In genomic region chr14:105748204-105748578, GRCh38 we compare ENCODE assay signal across 12 cellular contexts.
DNase-seq lines count a peak whose midpoint lies in the region; ATAC-seq and TF ChIP-seq lines count a peak whose summit lies in the region.
"Had no signal": no experiment of that assay in that cellular context is flagged by ENCODE, and none has a peak within 500 bp of the region (broad histone marks: within the 10 kb centered on the region; RNA-seq: fewer than 3 reads in every experiment).

No MANE protein-coding gene starts in this region.

- H3K36me3 ChIP-seq in HEK293 (ENCODE audit: control insufficient read depth in 2 of 2, insufficient read depth in 1 of 2, low read length in 2 of 2): no peaks in the 10 kb centered on the region
- H3K36me3 ChIP-seq: thyroid gland had no signal

- CTCF ChIA-PET in HEK293 (lab: Yijun Ruan, JAX): no interaction called here
- CTCF ChIA-PET in RWPE1 (lab: Yijun Ruan, JAX): interaction anchor here (0.7 kb wide), 1 partner anchor 368 kb away, joined by 3 read pairs; no protein-coding TSS in a partner anchor
- CTCF ChIA-PET in CD4-positive, alpha-beta T cell (lab: Charles Lee): no interaction called here

- intact Hi-C loops in CD4-positive, alpha-beta T cell (cut with DNase I, micrococcal nuclease): no loop called here

- no peaks in the 10 kb centered on the region for H3K27me3 ChIP-seq in CD4-positive, alpha-beta T cell (ENCODE audit: control insufficient read depth, insufficient read depth, low read length)
- H3K27me3 ChIP-seq: thyroid gland had no signal

- H3K36me3 Mint-ChIP-seq in naive B cell (no peaks in the 10 kb centered on the region), type B pancreatic cell (no peaks in the 10 kb centered on the region)
- no peaks in the 10 kb centered on the region for H3K36me3 Mint-ChIP-seq in CD4-positive, alpha-beta T cell (ENCODE audit: low read depth)

- H3K4me3 Mint-ChIP-seq in naive B cell: peak overlapping the region; percentile 42 to 93 (median 86)
- H3K4me3 Mint-ChIP-seq in type B pancreatic cell: no peak overlapping the region
- H3K4me3 Mint-ChIP-seq in CD4-positive, alpha-beta T cell: no peak overlapping the region
- H3K4me3 Mint-ChIP-seq: T-helper 2 cell treated with Interferon-gamma antibody and Interleukin-4, amounts not matched to agents 5 μg/mL and 100 μg/mL, for 36 hours had no signal

- no peak overlapping the region for H3K4me3 ChIP-seq in HEK293 (ENCODE audit: low read depth, low read length)
- H3K4me3 ChIP-seq: psoas muscle, thyroid gland had no signal

- H3K27me3 Mint-ChIP-seq in naive B cell (no peaks in the 10 kb centered on the region), type B pancreatic cell (no peaks in the 10 kb centered on the region)
- no peaks in the 10 kb centered on the region for H3K27me3 Mint-ChIP-seq in CD4-positive, alpha-beta T cell

- H3K27ac Mint-ChIP-seq in naive B cell: peak overlapping the region; percentile 76 to 98 (median 94)
- H3K27ac Mint-ChIP-seq in type B pancreatic cell: no peak overlapping the region
- no peak overlapping the region for H3K27ac Mint-ChIP-seq in CD4-positive, alpha-beta T cell
- H3K27ac Mint-ChIP-seq: T-helper 2 cell treated with Interferon-gamma antibody and Interleukin-4, amounts not matched to agents 5 μg/mL and 100 μg/mL, for 36 hours had no signal

- POLR2A ChIA-PET in HEK293 (lab: Yijun Ruan, JAX) (interaction anchor here (1.3 kb wide), 1 partner anchor 38 kb away, joined by 3 read pairs; no protein-coding TSS in a partner anchor), RWPE1 (lab: Yijun Ruan, JAX; ENCODE audit: low non-redundant PET) (no interaction called here)
- POLR2A ChIA-PET in CD4-positive, alpha-beta T cell (lab: Charles Lee): no interaction called here

- H3K27ac ChIP-seq in HEK293 (ENCODE audit: extremely low read depth, low read depth, low read length) (no peak overlapping the region), RWPE1 (no peak overlapping the region)
- no peak overlapping the region for H3K27ac ChIP-seq in CD4-positive, alpha-beta T cell (ENCODE audit: low read depth, low read length)
- H3K27ac ChIP-seq: psoas muscle, thyroid gland had no signal

- no peaks in the 10 kb centered on the region for H3K9me3 ChIP-seq in HEK293 (ENCODE audit: control insufficient read depth, insufficient read depth, low read depth, low read length)
- no peaks in the 10 kb centered on the region for H3K9me3 ChIP-seq in CD4-positive, alpha-beta T cell (ENCODE audit: control insufficient read depth, low read length)
- H3K9me3 ChIP-seq: psoas muscle, thyroid gland had no signal

- peak; percentile 92 for DNase-seq in DMS79 (lab: John Stamatoyannopoulos, UW)
- DNase-seq in RWPE1 (ENCODE audit: low spot score): peak; percentile 19
- DNase-seq in naive B cell: no peak
- DNase-seq in type B pancreatic cell (ENCODE audit: extremely low spot score, unreplicated experiment): no peak
- DNase-seq in CD4-positive, alpha-beta T cell: no peak
- DNase-seq: DND-41 had no signal

- H3K4me1 Mint-ChIP-seq in naive B cell: peaks cover 40 to 46% (median 43%) of the 10 kb centered on the region in 3 donors
- no peaks in the 10 kb centered on the region for H3K4me1 Mint-ChIP-seq in type B pancreatic cell (ENCODE audit: unreplicated experiment)
- no peaks in the 10 kb centered on the region for H3K4me1 Mint-ChIP-seq in CD4-positive, alpha-beta T cell (ENCODE audit: low read depth)

- ATAC-seq in naive B cell (ENCODE audit: low read depth in 2 of 2) (peak in 1 of 2 donors; percentile 36), HG02970 (IDR thresholded peaks at IDR 0.05; ENCODE audit: low FRiP score, unreplicated experiment) (no peak), HG02678 (IDR thresholded peaks at IDR 0.05; ENCODE audit: unreplicated experiment) (no peak)
- ATAC-seq in CD4-positive, alpha-beta T cell (ENCODE audit: poor library complexity): no peak

- H3K4me1 ChIP-seq in HEK293 (ENCODE audit: control insufficient read depth, insufficient read depth, low read length): no peaks in the 10 kb centered on the region
- H3K4me1 ChIP-seq: psoas muscle, thyroid gland had no signal

- TF ChIP-seq CTCF in HEK293 (tag by site-specific recombination; IDR thresholded peaks at IDR 0.05): no peak
- no peak for TF ChIP-seq CTCF in RWPE1 (conservative IDR thresholded peaks at IDR 0.05; ENCODE audit: low read depth)
- TF ChIP-seq CTCF in type B pancreatic cell (conservative IDR thresholded peaks at IDR 0.05): no peak
- no peak for TF ChIP-seq CTCF in CD4-positive, alpha-beta T cell (IDR thresholded peaks at IDR 0.05)

- H3K9me3 Mint-ChIP-seq in naive B cell (no peaks in the 10 kb centered on the region), type B pancreatic cell (no peaks in the 10 kb centered on the region)
- no peaks in the 10 kb centered on the region for H3K9me3 Mint-ChIP-seq in CD4-positive, alpha-beta T cell
- H3K9me3 Mint-ChIP-seq: T-helper 2 cell treated with Interferon-gamma antibody and Interleukin-4, amounts not matched to agents 5 μg/mL and 100 μg/mL, for 36 hours had no signal

TF ChIP-seq in HEK293, 187 proteins besides CTCF, POLR2A, EP300 and RAD21 (continues in another document):
- TF ChIP-seq GLIS1 (tag by site-specific recombination; IDR thresholded peaks at IDR 0.05) (peak; percentile 71), ZFP69B (tag by site-specific recombination; IDR thresholded peaks at IDR 0.05) (0 out of 2 replicates have a peak, but pooled peaks have one; percentile 17), INSM2 (tag by site-specific recombination; IDR thresholded peaks at IDR 0.05) (peak; percentile 40; the same call in 1 of the 2 replicates), KLF1 (tag by site-specific recombination; IDR thresholded peaks at IDR 0.05) (peak; percentile 79), ZIC2 (tag by site-specific recombination; IDR thresholded peaks at IDR 0.05) (peak; percentile 39), WT1 (tag by site-specific recombination; IDR thresholded peaks at IDR 0.05) (peak; percentile 19; the same call in 1 of the 2 replicates), ZNF692 (tag by site-specific recombination; IDR thresholded peaks at IDR 0.05) (0 out of 2 replicates have a peak, but pooled peaks have one; percentile 21), KLF17 (tag by site-specific recombination; IDR thresholded peaks at IDR 0.05) (peak; percentile 95), ZNF48 (tag by site-specific recombination; IDR thresholded peaks at IDR 0.05) (no peak), KLF9 (tag by site-specific recombination; IDR thresholded peaks at IDR 0.05; ENCODE audit: low read depth) (peak; percentile 66), ZNF26 (tag by site-specific recombination; IDR thresholded peaks at IDR 0.05) (no peak), ZNF629 (tag by site-specific recombination; IDR thresholded peaks at IDR 0.05) (0 out of 2 replicates have a peak, but pooled peaks have one; percentile 17), ZNF600 (tag by site-specific recombination; IDR thresholded peaks at IDR 0.05) (peak; percentile 50)

Comparison
In these comparisons a context has a peak if more than half of its experiments do, and no peak if none do; other contexts are left out.
1. DNase-seq: peak in DMS79 (single experiment) and RWPE1 (single experiment); none in naive B cell (single experiment), type B pancreatic cell (single experiment) and CD4-positive, alpha-beta T cell (0 of 10).
2. H3K27ac Mint-ChIP-seq: peak in naive B cell (6 of 6); none in type B pancreatic cell (single experiment) and CD4-positive, alpha-beta T cell (single experiment).
3. H3K4me3 Mint-ChIP-seq: peak in naive B cell (8 of 8); none in type B pancreatic cell (single experiment) and CD4-positive, alpha-beta T cell (single experiment).